ENCODE assay signal across 9 cellular contexts in genomic region chr12:2053675-2054070, GRCh38. TPM values are rescaled to one million over a fixed set of nuclear protein-coding genes. Genes with fewer than 3 reads are reported as not detected.
DNase-seq lines count a peak whose midpoint lies in the region; ATAC-seq, FAIRE-seq and TF ChIP-seq lines count a peak whose summit lies in the region.
"Had no signal": no experiment of that assay in that cellular context is flagged by ENCODE, and none has a peak within 500 bp of the region (broad histone marks: within the 10 kb centered on the region; RNA-seq: fewer than 3 reads in every experiment).

No MANE protein-coding gene starts in this region.

- H3K4me2 ChIP-seq in HepG2 (ENCODE audit: low read depth, low read length) = 0 out of 2 replicates have a peak overlapping the region, but pooled peaks have one; percentile 65

- H4K20me1 ChIP-seq in HepG2 (ENCODE audit: insufficient read depth, low read length) = no peaks in the 10 kb centered on the region

- TF ChIP-seq POLR2A in HepG2 (IDR thresholded peaks at IDR 0.05; ENCODE audit: insufficient read depth in 1 of 2, low read depth in 2 of 2, low read length in 2 of 2) = no peak

- H3K4me3 ChIP-seq in brain microvascular endothelial cell (ENCODE audit: low read depth, low read length) (peak overlapping the region; percentile 53), HepG2 (replicated peaks in 1 of 3; ENCODE audit: insufficient read depth in 1 of 3, low read depth in 2 of 3, low read length in 3 of 3) (peak overlapping the region in 1 of 3 experiments; percentile 66; a peak in 1 of 6 replicates), thymus (ENCODE audit: low read length) (peak overlapping the region; percentile 50)

- DNase-seq in NCI-H1417 (lab: John Stamatoyannopoulos, UW) (peak in 2 of 3 experiments; percentile 67 to 73), NCI-H1417 treated with DMSO at 0.1 percent for 48 hours (lab: John Stamatoyannopoulos, UW) (no peak), brain microvascular endothelial cell (no peak), HepG2 (ENCODE audit: low spot score) (no peak), GF-D8 (lab: John Stamatoyannopoulos, UW) (no peak)
- no peak for DNase-seq in stimulated activated CD4-positive, alpha-beta T cell treated with anti-CD3 and anti-CD28 coated beads, Interleukin-2, amount 100 ng/mL, for 48 hours

- H3K27ac ChIP-seq in brain microvascular endothelial cell (no peak overlapping the region), HepG2 (ENCODE audit: extremely low read length, insufficient read depth, low read length) (no peak overlapping the region), thymus (ENCODE audit: low read depth) (no peak overlapping the region)

- BruUV-seq in HepG2 (replicated peaks; lab: Mats Ljungman, UMichigan) = no TSS peak

- no peaks in the 10 kb centered on the region for H3K36me3 ChIP-seq in brain microvascular endothelial cell (replicated peaks)
- H3K36me3 ChIP-seq in HepG2 (replicated peaks in 1 of 2; ENCODE audit: control insufficient read depth in 1 of 2, insufficient read depth in 2 of 2, low read length in 2 of 2) = no peaks in the 10 kb centered on the region
- H3K36me3 ChIP-seq in thymus (ENCODE audit: control insufficient read depth, insufficient read depth) = no peaks in the 10 kb centered on the region

- H3K4me1 ChIP-seq in HepG2 (ENCODE audit: insufficient read depth, low read length) (peaks cover 24% of the 10 kb centered on the region), thymus (ENCODE audit: control insufficient read depth, insufficient read depth, low read length) (peaks cover 6% of the 10 kb centered on the region)

- intact Hi-C loops in HepG2 (cut with micrococcal nuclease; ENCODE audit: unreplicated experiment) = no loop called here

- no peaks in the 10 kb centered on the region for H3K79me2 ChIP-seq in HepG2 (ENCODE audit: insufficient read depth, low read length)

- H3K9ac ChIP-seq in HepG2 (ENCODE audit: insufficient read depth, low read depth, low read length) = no peak overlapping the region

- no peak for TF ChIP-seq CTCF in brain microvascular endothelial cell (IDR thresholded peaks at IDR 0.05; ENCODE audit: low read depth, low read length, missing control alignments)
- TF ChIP-seq CTCF in HepG2 (CRISPR knock-in tag; IDR thresholded peaks at IDR 0.05) = no peak

- CTCF ChIA-PET in HepG2 (lab: Yijun Ruan, JAX; ENCODE audit: low intra/inter-chr PET ratio, low total read pairs) = no interaction called here

- no peak overlapping the region for H2AFZ ChIP-seq in HepG2 (ENCODE audit: low read length)

- TF ChIP-seq RAD21 in HepG2 (CRISPR knock-in tag; IDR thresholded peaks at IDR 0.05) = no peak

- peaks cover 58% of the 10 kb centered on the region for H3K27me3 ChIP-seq in brain microvascular endothelial cell (replicated peaks)
- H3K27me3 ChIP-seq in HepG2 (ENCODE audit: control insufficient read depth in 1 of 2, insufficient read depth in 2 of 2, low read length in 2 of 2) = peaks cover 6 to 85% of the 10 kb centered on the region in 2 experiments
- peaks cover 60% of the 10 kb centered on the region for H3K27me3 ChIP-seq in thymus (ENCODE audit: control insufficient read depth, insufficient read depth)

- in situ Hi-C loops in brain microvascular endothelial cell (cut with HindIII; ENCODE audit: low pct_ligation_motif_present, low sequenced_read_pairs) = no loop called here
- in situ Hi-C loops in HepG2 (cut with HindIII; ENCODE audit: extremely low pct_ligation_motif_present, low pct_unique_long_range_greater_than_20kb) = loop anchor here (10.0 kb wide), 1 partner anchor 531 kb away; no protein-coding TSS in a partner anchor

- POLR2A ChIA-PET in HepG2 (lab: Yijun Ruan, JAX) = no interaction called here

- ATAC-seq in HepG2 (no peak), HG03571 (IDR thresholded peaks at IDR 0.05; ENCODE audit: unreplicated experiment) (no peak)

- 9% methylated on average over 7 of the region's 60 CpGs for WGBS in HepG2 (ENCODE audit: low lambda C conversion rate)
- WGBS in thymus = 1% methylated on average over 60 of the region's 60 CpGs

- FAIRE-seq in HepG2 (lab: Jason Lieb, UNC) = no peak
- FAIRE-seq: A204.1 had no signal

- TF ChIP-seq EP300 in HepG2 (IDR thresholded peaks at IDR 0.05; ENCODE audit: low read depth in 2 of 2, low read length in 2 of 2) = no peak
- no peak for TF ChIP-seq EP300 in HepG2 (CRISPR knock-in tag; IDR thresholded peaks at IDR 0.05; ENCODE audit: borderline replicate concordance)

- H3K9me3 ChIP-seq in HepG2 (ENCODE audit: low read length) (no peaks in the 10 kb centered on the region), thymus (ENCODE audit: control insufficient read depth) (no peaks in the 10 kb centered on the region)

TF ChIP-seq in HepG2, 621 proteins besides CTCF, POLR2A, EP300 and RAD21 (continues in another document):
- TF ChIP-seq ZNF597 (CRISPR knock-in tag; IDR thresholded peaks at IDR 0.05) (no peak), CBX2 (IDR thresholded peaks at IDR 0.05; ENCODE audit: low read depth, low read length) (no peak), CBX2 (CRISPR knock-in tag; IDR thresholded peaks at IDR 0.05; ENCODE audit: low read depth) (no peak), TBL1XR1 (IDR thresholded peaks at IDR 0.05; ENCODE audit: borderline replicate concordance, low read length, partially characterized antibody) (no peak), CENPBD1 (CRISPR knock-in tag; IDR thresholded peaks at IDR 0.05; ENCODE audit: borderline replicate concordance, low read depth) (no peak), ONECUT2 (CRISPR knock-in tag; IDR thresholded peaks at IDR 0.05) (no peak)

RNA-seq across cellular contexts. Expression of gene CACNA1C, which starts 0.9 kb away (rescaled TPM):
- total RNA-seq in HepG2 (2016; rRNA removed; fragmentation: Illumina TruSeq; extraction: Trizol) = not detected in 2 replicates
- not detected in 2 replicates for total RNA-seq in HepG2 (2016; cell fraction: cytosol; rRNA removed; fragmentation: Illumina TruSeq; extraction: Trizol; ENCODE audit: low read depth)
- not detected in 2 replicates for total RNA-seq in HepG2 (2016; cell fraction: insoluble cytoplasmic fraction; rRNA removed; fragmentation: Illumina TruSeq; extraction: Trizol)
- total RNA-seq in HepG2 (2016; cell fraction: membrane; rRNA removed; fragmentation: Illumina TruSeq; extraction: Trizol) = not detected in 2 replicates
- not detected in 2 replicates for total RNA-seq in HepG2 (2016; cell fraction: nucleus; rRNA removed; fragmentation: Illumina TruSeq; extraction: Trizol)
- polyA plus RNA-seq in HepG2 (2011; rRNA removed) (0.05 TPM in 1 of 2 replicates, not detected in the other), thymus (0.71 TPM)
- 0.01 TPM in 2 replicates for polyA plus RNA-seq in HepG2 (2011; cell fraction: cytosol; rRNA removed)
- polyA plus RNA-seq in HepG2 (2011; cell fraction: nucleus; rRNA removed) = 0.06 and 0.19 TPM in 2 replicates
- polyA plus RNA-seq in HepG2 (2012) = 0.04 TPM in 1 of 2 replicates, not detected in the other
- not detected in 2 replicates for polyA plus RNA-seq in HepG2 (2016; cell fraction: cytosol; fragmentation: Illumina TruSeq; extraction: Trizol; ENCODE audit: low read depth)
- polyA plus RNA-seq in HepG2 (2016; cell fraction: insoluble cytoplasmic fraction; fragmentation: Illumina TruSeq; extraction: Trizol; ENCODE audit: low read depth) = not detected in 2 replicates
- not detected in 2 replicates for polyA plus RNA-seq in HepG2 (2016; cell fraction: membrane; fragmentation: Illumina TruSeq; extraction: Trizol; ENCODE audit: low read depth)
- not detected in 2 replicates for polyA plus RNA-seq in HepG2 (2016; cell fraction: nucleus; fragmentation: Illumina TruSeq; extraction: Trizol; ENCODE audit: insufficient read depth, low read depth)
- polyA minus RNA-seq in HepG2 (2011; rRNA and poly(A)+ RNA removed; ENCODE audit: low replicate concordance) = 0.06 and 0.80 TPM in 2 replicates
- not detected in 2 replicates for polyA minus RNA-seq in HepG2 (2011; cell fraction: cytosol; rRNA and poly(A)+ RNA removed)
- 0.13 and 0.37 TPM in 2 replicates for polyA minus RNA-seq in HepG2 (2011; cell fraction: nucleus; rRNA and poly(A)+ RNA removed)

RNA-seq across cellular contexts. Expression of gene DCP1B, which starts 49.4 kb away (rescaled TPM):
- total RNA-seq in HepG2 (2016; rRNA removed; fragmentation: Illumina TruSeq; extraction: Trizol) = 11.4 and 12.4 TPM in 2 replicates
- 3.3 and 4.0 TPM in 2 replicates for total RNA-seq in HepG2 (2016; cell fraction: cytosol; rRNA removed; fragmentation: Illumina TruSeq; extraction: Trizol; ENCODE audit: low read depth)
- 9.6 and 11.0 TPM in 2 replicates for total RNA-seq in HepG2 (2016; cell fraction: insoluble cytoplasmic fraction; rRNA removed; fragmentation: Illumina TruSeq; extraction: Trizol)
- 7.1 and 7.7 TPM in 2 replicates for total RNA-seq in HepG2 (2016; cell fraction: membrane; rRNA removed; fragmentation: Illumina TruSeq; extraction: Trizol)
- 10.9 and 11.0 TPM in 2 replicates for total RNA-seq in HepG2 (2016; cell fraction: nucleus; rRNA removed; fragmentation: Illumina TruSeq; extraction: Trizol)
- polyA plus RNA-seq in HepG2 (2011; rRNA removed) (25.3 and 27.2 TPM in 2 replicates), thymus (9.4 TPM)
- polyA plus RNA-seq in HepG2 (2011; cell fraction: cytosol; rRNA removed) = 20.2 and 21.1 TPM in 2 replicates
- 14.4 and 15.0 TPM in 2 replicates for polyA plus RNA-seq in HepG2 (2011; cell fraction: nucleus; rRNA removed)
- 10.1 and 10.6 TPM in 2 replicates for polyA plus RNA-seq in HepG2 (2012)
- 2.5 and 2.6 TPM in 2 replicates for polyA plus RNA-seq in HepG2 (2016; cell fraction: cytosol; fragmentation: Illumina TruSeq; extraction: Trizol; ENCODE audit: low read depth)
- 17.4 and 17.9 TPM in 2 replicates for polyA plus RNA-seq in HepG2 (2016; cell fraction: insoluble cytoplasmic fraction; fragmentation: Illumina TruSeq; extraction: Trizol; ENCODE audit: low read depth)
- 4.7 and 4.9 TPM in 2 replicates for polyA plus RNA-seq in HepG2 (2016; cell fraction: membrane; fragmentation: Illumina TruSeq; extraction: Trizol; ENCODE audit: low read depth)
- polyA plus RNA-seq in HepG2 (2016; cell fraction: nucleus; fragmentation: Illumina TruSeq; extraction: Trizol; ENCODE audit: insufficient read depth, low read depth) = 16.0 and 16.8 TPM in 2 replicates
- polyA minus RNA-seq in HepG2 (2011; rRNA and poly(A)+ RNA removed; ENCODE audit: low replicate concordance) = 7.5 and 22.8 TPM in 2 replicates
- 8.2 and 8.5 TPM in 2 replicates for polyA minus RNA-seq in HepG2 (2011; cell fraction: cytosol; rRNA and poly(A)+ RNA removed)
- polyA minus RNA-seq in HepG2 (2011; cell fraction: nucleus; rRNA and poly(A)+ RNA removed) = 29.7 and 35.1 TPM in 2 replicates

Comparison
In these comparisons a context has a peak if more than half of its experiments do, and no peak if none do; other contexts are left out.
1. DNase-seq: peak in NCI-H1417 (2 of 3); none in NCI-H1417 treated with DMSO at 0.1 percent for 48 hours (single experiment), brain microvascular endothelial cell (single experiment), HepG2 (single experiment), GF-D8 (single experiment) and stimulated activated CD4-positive, alpha-beta T cell treated with anti-CD3 and anti-CD28 coated beads, Interleukin-2, amount 100 ng/mL, for 48 hours (0 of 2).